In genomic region chr1:154878371-154879355, GRCh38 we compare ENCODE assay signal across 1 cellular context.
TF ChIP-seq lines count a peak whose summit lies in the region.

No MANE protein-coding gene starts in this region.

TF ChIP-seq in HepG2, 621 proteins besides CTCF, POLR2A, EP300 and RAD21 (continued from another document and continues in another):
- TF ChIP-seq MTERF4 (CRISPR knock-in tag; IDR thresholded peaks at IDR 0.05), result no peak
- TF ChIP-seq NR2F6 (IDR thresholded peaks at IDR 0.05), result no peak
- TF ChIP-seq NR2F6 (CRISPR knock-in tag; IDR thresholded peaks at IDR 0.05), result peak; percentile 40; the same call in 1 of the 2 replicates
- TF ChIP-seq ZFP91 (CRISPR knock-in tag; IDR thresholded peaks at IDR 0.05; ENCODE audit: borderline replicate concordance), result no peak
- peak; percentile 54 for TF ChIP-seq XRCC5 (optimal IDR thresholded peaks at IDR 0.05; ENCODE audit: low read length)
- no peak for TF ChIP-seq ZNF749 (CRISPR knock-in tag; IDR thresholded peaks at IDR 0.05; ENCODE audit: borderline replicate concordance)
- peak; percentile 50 for TF ChIP-seq SMC3 (IDR thresholded peaks at IDR 0.05; ENCODE audit: low read length)
- TF ChIP-seq MAX (IDR thresholded peaks at IDR 0.05), result peak; percentile 27; the same call in 1 of the 2 replicates
- 0 out of 2 replicates have a peak, but pooled peaks have one; percentile 18 for TF ChIP-seq GATAD1 (CRISPR knock-in tag; IDR thresholded peaks at IDR 0.05)
- TF ChIP-seq SOX6 (IDR thresholded peaks at IDR 0.05), result no peak
- TF ChIP-seq SOX6 (CRISPR knock-in tag; IDR thresholded peaks at IDR 0.05), result no peak
- no peak for TF ChIP-seq ZEB1 (IDR thresholded peaks at IDR 0.05; ENCODE audit: insufficient replicate concordance, low read depth)
- no peak for TF ChIP-seq PAF1 (CRISPR knock-in tag; IDR thresholded peaks at IDR 0.05)
- no peak for TF ChIP-seq ZBTB42 (CRISPR knock-in tag; IDR thresholded peaks at IDR 0.05)
- no peak for TF ChIP-seq SMARCE1 (IDR thresholded peaks at IDR 0.05; ENCODE audit: borderline replicate concordance)
- no peak for TF ChIP-seq PAXIP1 (CRISPR knock-in tag; conservative IDR thresholded peaks at IDR 0.05)
- TF ChIP-seq FOXC1 (CRISPR knock-in tag; IDR thresholded peaks at IDR 0.05; ENCODE audit: borderline replicate concordance), result no peak
- TF ChIP-seq NFKB2 (CRISPR knock-in tag; IDR thresholded peaks at IDR 0.05; ENCODE audit: borderline replicate concordance), result peak; percentile 36; the same call in 1 of the 2 replicates
- TF ChIP-seq DRAP1 (CRISPR knock-in tag; IDR thresholded peaks at IDR 0.05), result no peak
- peak; percentile 56; the same call in 1 of the 2 replicates for TF ChIP-seq KDM2A (CRISPR knock-in tag; IDR thresholded peaks at IDR 0.05; ENCODE audit: borderline replicate concordance, low read depth)
- no peak for TF ChIP-seq CERS6 (CRISPR knock-in tag; IDR thresholded peaks at IDR 0.05)
- no peak; the same call in 1 of the 2 replicates for TF ChIP-seq TBX2 (CRISPR knock-in tag; IDR thresholded peaks at IDR 0.05; ENCODE audit: borderline replicate concordance)
- no peak for TF ChIP-seq ZNF33A (CRISPR knock-in tag; IDR thresholded peaks at IDR 0.05; ENCODE audit: borderline replicate concordance)
- no peak for TF ChIP-seq ZNF740 (CRISPR knock-in tag; IDR thresholded peaks at IDR 0.05)
- TF ChIP-seq DPF2 (CRISPR knock-in tag; IDR thresholded peaks at IDR 0.05; ENCODE audit: borderline replicate concordance, low read depth), result no peak
- TF ChIP-seq ZNF280B (CRISPR knock-in tag; IDR thresholded peaks at IDR 0.05; ENCODE audit: borderline replicate concordance), result peak; percentile 74
- TF ChIP-seq MXD4 (CRISPR knock-in tag; IDR thresholded peaks at IDR 0.05), result 0 out of 2 replicates have a peak, but pooled peaks have one; percentile 38
- 0 out of 2 replicates have a peak, but pooled peaks have one; percentile 39 for TF ChIP-seq ZNF574 (CRISPR knock-in tag; IDR thresholded peaks at IDR 0.05)
- TF ChIP-seq ZBTB7B (CRISPR knock-in tag; IDR thresholded peaks at IDR 0.05), result 0 out of 2 replicates have a peak, but pooled peaks have one; percentile 44
- no peak for TF ChIP-seq ZBTB40 (IDR thresholded peaks at IDR 0.05)
- TF ChIP-seq ZBTB40 (CRISPR knock-in tag; IDR thresholded peaks at IDR 0.05), result no peak
- no peak for TF ChIP-seq RFX5 (IDR thresholded peaks at IDR 0.05; ENCODE audit: low read depth, low read length)
- no peak for TF ChIP-seq SUZ12 (IDR thresholded peaks at IDR 0.05; ENCODE audit: low read depth, low read length)
